In the genomic region with DNA sequence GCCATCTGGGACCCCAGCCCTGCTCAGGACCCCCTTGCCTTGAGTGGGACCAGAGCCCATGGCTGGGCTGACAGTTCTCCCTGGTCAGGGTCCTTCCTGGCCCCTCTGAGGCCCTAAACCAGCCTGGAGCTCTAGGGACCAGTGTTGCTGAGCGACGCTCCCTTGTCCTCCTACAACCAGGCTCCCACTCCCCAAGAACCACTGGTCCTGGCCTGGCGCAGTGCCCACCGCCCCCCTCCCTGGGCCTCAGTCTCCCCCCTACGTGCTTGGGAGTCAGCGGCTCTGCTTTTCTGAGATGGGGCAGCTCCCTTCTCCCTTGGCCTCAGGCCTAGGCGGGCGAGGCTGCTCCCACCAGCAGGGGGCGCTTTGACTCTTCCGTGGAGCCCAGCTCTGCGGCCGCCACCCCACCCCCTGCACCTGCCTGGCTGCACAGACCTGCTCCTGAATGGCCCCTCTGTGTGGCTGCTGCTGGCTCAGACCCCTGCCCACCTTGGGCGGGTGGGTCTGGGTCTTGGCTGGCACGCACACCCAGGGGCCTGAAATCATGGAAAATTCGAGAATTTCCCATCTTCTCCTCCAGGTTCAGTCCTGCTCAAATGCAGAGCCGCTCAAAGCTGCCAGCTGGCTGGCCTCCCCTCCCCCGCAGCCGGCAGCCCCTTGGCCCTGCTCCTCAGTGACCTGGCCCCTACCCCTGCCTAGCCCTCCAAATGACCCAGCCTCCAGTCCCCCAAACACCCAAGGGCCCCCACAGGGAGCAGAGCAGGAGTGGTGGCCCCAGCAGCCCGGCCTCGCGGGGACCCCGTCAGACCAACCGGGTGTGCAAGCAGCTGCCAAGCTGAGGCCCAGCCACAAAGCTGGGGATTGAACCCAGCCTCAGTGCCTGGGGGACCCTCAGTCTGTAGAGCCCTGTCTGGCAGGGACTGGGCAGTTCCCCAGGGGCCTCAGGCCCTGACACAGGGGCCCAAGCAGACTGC, we compare ENCODE assay signal across 8 cellular contexts. TPM values are rescaled to one million over a fixed set of nuclear protein-coding genes. Genes with fewer than 3 reads are reported as not detected.
DNase-seq lines count a peak whose midpoint lies in the region; ATAC-seq and TF ChIP-seq lines count a peak whose summit lies in the region.

No MANE protein-coding gene starts in this region.

- TF ChIP-seq CTCF in GM12874 (IDR thresholded peaks at IDR 0.05; ENCODE audit: insufficient read depth, low read depth, low read length) = peak; percentile 95
- peak; percentile 91 for TF ChIP-seq CTCF in RWPE2 (IDR thresholded peaks at IDR 0.05; ENCODE audit: poor library complexity, severe bottlenecking)
- TF ChIP-seq CTCF in foreskin keratinocyte (conservative IDR thresholded peaks at IDR 0.05) = peak; percentile 96
- peak; percentile 85 to 92 (median 92) for TF ChIP-seq CTCF in ovary (IDR thresholded peaks at IDR 0.05)
- TF ChIP-seq CTCF in thoracic aorta (IDR thresholded peaks at IDR 0.05) = peak; percentile 94

- WGBS in ovary, 3 donors = 27 to 31% (median 28%) methylated on average over 20 to 23 of the region's 23 CpGs

- H3K27me3 ChIP-seq in RWPE2 (ENCODE audit: insufficient read depth, poor library complexity, severe bottlenecking) (no peaks in the 10 kb centered on the region), foreskin keratinocyte (no peaks in the 10 kb centered on the region), ovary (no peaks in the 10 kb centered on the region), thoracic aorta (replicated peaks; ENCODE audit: insufficient read depth) (no peaks in the 10 kb centered on the region)

- H3K27ac ChIP-seq in RWPE2 (ENCODE audit: poor library complexity, severe bottlenecking) = no peak overlapping the region
- H3K27ac ChIP-seq in foreskin keratinocyte = no peak overlapping the region
- no peak overlapping the region for H3K27ac ChIP-seq in ovary
- H3K27ac ChIP-seq in thoracic aorta = no peak overlapping the region

- H3K36me3 ChIP-seq in RWPE2 (ENCODE audit: low read depth) (no peaks in the 10 kb centered on the region), ovary (no peaks in the 10 kb centered on the region), thoracic aorta (peaks cover 5% of the 10 kb centered on the region)

- DNase-seq in HuH-7 (ENCODE audit: low spot score) (peak; percentile 99), RWPE2 (ENCODE audit: low spot score) (peak; percentile 71), foreskin keratinocyte (peak in 1 of 2 donors; percentile 37), ovary (peak; percentile 79 to 92 (median 89)), thoracic aorta (ENCODE audit: low spot score) (no peak)
- DNase-seq in activated effector memory CD4-positive, alpha-beta T cell treated with Interleukin-2 at 50 U/mL for 16 hours = peak; percentile 67

- intact Hi-C loops in ovary (cut with DNase I) = loop anchor here in 3 of 4 donors (5.0 kb wide), 5 partner anchors 35 to 270 kb away; partner anchors contain the start of genes TNNI2 (in 1 of the 3) and TNNT3 (in 1 of the 3)

- H3K9me3 ChIP-seq in RWPE2 (ENCODE audit: severe bottlenecking) (no peaks in the 10 kb centered on the region), ovary (no peaks in the 10 kb centered on the region), thoracic aorta (no peaks in the 10 kb centered on the region)

- peaks cover 1% of the 10 kb centered on the region for H3K4me1 ChIP-seq in RWPE2 (ENCODE audit: insufficient read depth, poor library complexity, severe bottlenecking)
- H3K4me1 ChIP-seq in foreskin keratinocyte = no peaks in the 10 kb centered on the region
- H3K4me1 ChIP-seq in ovary (ENCODE audit: insufficient read depth) = no peaks in the 10 kb centered on the region
- H3K4me1 ChIP-seq in thoracic aorta (ENCODE audit: control insufficient read depth in 1 of 2, low read depth in 2 of 2) = peaks cover 5 to 33% of the 10 kb centered on the region in 2 donors

- TF ChIP-seq POLR2A in ovary (IDR thresholded peaks at IDR 0.05) = peak; percentile 2

- H3K4me3 ChIP-seq in RWPE2 (ENCODE audit: severe bottlenecking) (no peak overlapping the region), ovary (no peak overlapping the region), thoracic aorta (no peak overlapping the region)

- ATAC-seq in RWPE2 (ENCODE audit: low read depth) (peak; percentile 86), foreskin keratinocyte (peak; percentile 79), thoracic aorta (ENCODE audit: insufficient number of reproducible peaks, low FRiP score, low read depth) (no peak), GM21367 (IDR thresholded peaks at IDR 0.05; ENCODE audit: unreplicated experiment) (no peak)

- no peak for TF ChIP-seq EP300 in ovary (IDR thresholded peaks at IDR 0.05)

RNA-seq across cellular contexts. Expression of gene PRR33, which starts 9.1 kb away (rescaled TPM):
- total RNA-seq in foreskin keratinocyte (not detected in 2 replicates), ovary (not detected), thoracic aorta (under 1 TPM in 1 of 2 donors, not detected in 1; 0.41 TPM)
- polyA plus RNA-seq in foreskin keratinocyte (not detected in 2 replicates), ovary (under 1 TPM in 1 of 2 donors, not detected in 1; 0.01 TPM)

RNA-seq across cellular contexts. Expression of gene LSP1, which starts 29.7 kb away (rescaled TPM):
- total RNA-seq in foreskin keratinocyte (0.49 and 1.1 TPM in 2 replicates), ovary (10 to 100 TPM in 3 of 7 donors, 1 to 10 TPM in 4; 3.5 to 14.8 (median 9.0) TPM), thoracic aorta (10 to 100 TPM; 23.6 to 40.5 TPM)
- polyA plus RNA-seq in foreskin keratinocyte (1.3 and 1.7 TPM in 2 replicates), ovary (10 to 100 TPM in 1 of 2 donors, 1 to 10 TPM in 1; 6.0 to 22.0 TPM)

RNA-seq across cellular contexts. Expression of gene TNNT3, which starts 37.0 kb away (rescaled TPM):
- not detected in 2 replicates for total RNA-seq in foreskin keratinocyte
- polyA plus RNA-seq in foreskin keratinocyte = not detected in 2 replicates
- total RNA-seq in ovary = 1 to 10 TPM in 4 of 7 donors, not detected in 3; 1.4 to 5.7 (median 2.0) TPM
- 1 to 10 TPM in 1 of 2 donors, under 1 TPM in 1; 0.22 to 9.0 TPM for polyA plus RNA-seq in ovary
- 1 to 10 TPM; 8.3 to 9.7 TPM for total RNA-seq in thoracic aorta

RNA-seq across cellular contexts. Expression of gene TNNI2, which starts 43.8 kb away (rescaled TPM):
- total RNA-seq in foreskin keratinocyte = 5.6 and 8.6 TPM in 2 replicates
- polyA plus RNA-seq in foreskin keratinocyte = 8.2 and 13.1 TPM in 2 replicates
- total RNA-seq in ovary = 1 to 10 TPM in 1 of 7 donors, under 1 TPM in 2, not detected in 4; 0.61 to 1.2 (median 0.70) TPM
- polyA plus RNA-seq in ovary = under 1 TPM in 1 of 2 donors, not detected in 1; 0.41 TPM
- not detected for total RNA-seq in thoracic aorta

RNA-seq across cellular contexts. Expression of gene SYT8, which starts 47.8 kb away (rescaled TPM):
- total RNA-seq in foreskin keratinocyte (18.1 and 21.1 TPM in 2 replicates), ovary (1 to 10 TPM in 1 of 7 donors, under 1 TPM in 1, not detected in 5; 0.24 to 2.4 TPM), thoracic aorta (1 to 10 TPM; 3.4 to 3.6 TPM)
- polyA plus RNA-seq in foreskin keratinocyte (28.4 and 29.4 TPM in 2 replicates), ovary (not detected)

Comparison
In these comparisons a context has a peak if more than half of its experiments do, and no peak if none do; other contexts are left out.
1. ATAC-seq: peak in RWPE2 (single experiment) and foreskin keratinocyte (single experiment); none in thoracic aorta (single experiment) and GM21367 (single experiment).
2. Peak in every context shown above with its lines, with median percentiles within 50 percentile points of each other: CTCF ChIP-seq.